In genomic region chr12:19643635-19644034, GRCh38 we compare ENCODE assay signal across 8 cellular contexts.
DNase-seq lines count a peak whose midpoint lies in the region; ATAC-seq, FAIRE-seq and TF ChIP-seq lines count a peak whose summit lies in the region.

No MANE protein-coding gene starts in this region.

- no peaks in the 10 kb centered on the region for H3K36me3 Mint-ChIP-seq in stimulated activated effector memory CD8-positive, alpha-beta T cell treated with anti-CD3 and anti-CD28 coated beads, Interleukin-12 subunit alpha, Interleukin-12 subunit beta, amount 100 ng/mL, for 72 hours

- H3K36me3 ChIP-seq in keratinocyte (ENCODE audit: control insufficient read depth in 2 of 2, extremely low read depth in 1 of 2, insufficient read depth in 2 of 2, low read length in 2 of 2) = no peaks in the 10 kb centered on the region

- no peaks in the 10 kb centered on the region for H3K27me3 ChIP-seq in keratinocyte (ENCODE audit: control insufficient read depth, extremely low read depth, insufficient read depth, low read length)

- FAIRE-seq in keratinocyte (lab: Jason Lieb, UNC) = peak; percentile 71

- DNase-seq in HPDE6-E6E7 (ENCODE audit: extremely low spot score) = peak; percentile 25
- peak; percentile 53 for DNase-seq in astrocyte of the cerebellum (ENCODE audit: low read depth)
- no peak for DNase-seq in keratinocyte (ENCODE audit: low read depth, low spot score)
- DNase-seq in stimulated activated effector memory CD8-positive, alpha-beta T cell treated with anti-CD3 and anti-CD28 coated beads, Interleukin-12 subunit alpha, Interleukin-12 subunit beta, amount 100 ng/mL, for 72 hours (ENCODE audit: low spot score in 2 of 2) = no peak
- no peak for DNase-seq in activated T-cell treated with anti-CD3 and anti-CD28 coated beads, Interleukin-2, amount 50 U/mL, for 48 hours
- no peak for DNase-seq in stimulated activated naive CD8-positive, alpha-beta T cell treated with anti-CD3 and anti-CD28 coated beads, Interleukin-15, amount 100 ng/mL, for 72 hours

- peak; percentile 70 for TF ChIP-seq CTCF in 22Rv1 (IDR thresholded peaks at IDR 0.05)
- peak; percentile 84 for TF ChIP-seq CTCF in astrocyte of the cerebellum (IDR thresholded peaks at IDR 0.05; ENCODE audit: low read depth, low read length, missing control alignments)
- peak; percentile 47 to 61 (median 50) for TF ChIP-seq CTCF in keratinocyte (optimal IDR thresholded peaks at IDR 0.05 in 1 of 3, IDR thresholded peaks at IDR 0.05 in 1 of 3, conservative IDR thresholded peaks at IDR 0.05 in 1 of 3; ENCODE audit: extremely low read depth in 1 of 3, insufficient read depth in 2 of 3, low read length in 3 of 3)

- H3K9ac ChIP-seq in keratinocyte (ENCODE audit: control insufficient read depth, extremely low read depth, insufficient read depth, low read length) = no peak overlapping the region

- H3K27ac ChIP-seq in 22Rv1 (no peak overlapping the region), keratinocyte (ENCODE audit: control insufficient read depth, insufficient read depth, low read length) (no peak overlapping the region)

- dilution Hi-C loops in keratinocyte (cut with MboI; ENCODE audit: extremely low pct_ligation_motif_present, low sequenced_read_pairs) = no loop called here

- no peak for ATAC-seq in activated CD4-positive, CD25-positive, alpha-beta regulatory T cell treated with anti-CD3 and anti-CD28 coated beads, Interleukin-2, amount 50 U/mL, for 24 hours
- no peak for ATAC-seq in stimulated activated effector memory CD8-positive, alpha-beta T cell treated with anti-CD3 and anti-CD28 coated beads, Interleukin-12 subunit alpha, Interleukin-12 subunit beta, amount 100 ng/mL, for 72 hours
- ATAC-seq in stimulated activated naive CD8-positive, alpha-beta T cell treated with anti-CD3 and anti-CD28 coated beads, Interleukin-15, amount 100 ng/mL, for 72 hours = no peak

- H3K9me1 ChIP-seq in keratinocyte (ENCODE audit: control insufficient read depth, extremely low read depth, insufficient read depth, low read length) = no peaks in the 10 kb centered on the region

- no peak overlapping the region for H2AFZ ChIP-seq in keratinocyte (ENCODE audit: control insufficient read depth, low read length)

- no peaks in the 10 kb centered on the region for H3K4me1 ChIP-seq in keratinocyte (ENCODE audit: control insufficient read depth, extremely low read depth, insufficient read depth, low read length)

- H4K20me1 ChIP-seq in keratinocyte (ENCODE audit: control insufficient read depth, extremely low read depth, insufficient read depth, low read length) = no peaks in the 10 kb centered on the region

- in situ Hi-C loops in astrocyte of the cerebellum (cut with HindIII; ENCODE audit: low sequenced_read_pairs) = no loop called here

- no peaks in the 10 kb centered on the region for H3K27me3 Mint-ChIP-seq in stimulated activated naive CD8-positive, alpha-beta T cell treated with anti-CD3 and anti-CD28 coated beads, Interleukin-15, amount 100 ng/mL, for 72 hours

- no peaks in the 10 kb centered on the region for H3K4me1 Mint-ChIP-seq in stimulated activated effector memory CD8-positive, alpha-beta T cell treated with anti-CD3 and anti-CD28 coated beads, Interleukin-12 subunit alpha, Interleukin-12 subunit beta, amount 100 ng/mL, for 72 hours
- H3K4me1 Mint-ChIP-seq in stimulated activated naive CD8-positive, alpha-beta T cell treated with anti-CD3 and anti-CD28 coated beads, Interleukin-15, amount 100 ng/mL, for 72 hours = peaks cover 7% of the 10 kb centered on the region

- H3K4me3 ChIP-seq in astrocyte of the cerebellum (ENCODE audit: low read depth, low read length) (no peak overlapping the region), keratinocyte (ENCODE audit: control insufficient read depth in 2 of 3, extremely low read depth in 1 of 3, insufficient read depth in 2 of 3, low read depth in 1 of 3, low read length in 3 of 3) (no peak overlapping the region)

- no peaks in the 10 kb centered on the region for H3K79me2 ChIP-seq in keratinocyte (ENCODE audit: control insufficient read depth, insufficient read depth, low read length)

- H3K9me3 ChIP-seq in keratinocyte (ENCODE audit: control insufficient read depth, low read depth, low read length) = no peaks in the 10 kb centered on the region

- H3K4me2 ChIP-seq in keratinocyte (ENCODE audit: control insufficient read depth, extremely low read depth, insufficient read depth, low read depth, low read length) = no peak overlapping the region

- no peak overlapping the region for H3K4me3 Mint-ChIP-seq in stimulated activated effector memory CD8-positive, alpha-beta T cell treated with anti-CD3 and anti-CD28 coated beads, Interleukin-12 subunit alpha, Interleukin-12 subunit beta, amount 100 ng/mL, for 72 hours
- no peak overlapping the region for H3K4me3 Mint-ChIP-seq in stimulated activated naive CD8-positive, alpha-beta T cell treated with anti-CD3 and anti-CD28 coated beads, Interleukin-15, amount 100 ng/mL, for 72 hours

- no peak overlapping the region for H3K27ac Mint-ChIP-seq in stimulated activated effector memory CD8-positive, alpha-beta T cell treated with anti-CD3 and anti-CD28 coated beads, Interleukin-12 subunit alpha, Interleukin-12 subunit beta, amount 100 ng/mL, for 72 hours
- H3K27ac Mint-ChIP-seq in stimulated activated naive CD8-positive, alpha-beta T cell treated with anti-CD3 and anti-CD28 coated beads, Interleukin-15, amount 100 ng/mL, for 72 hours = no peak overlapping the region

- peaks cover 4% of the 10 kb centered on the region for H3K9me3 Mint-ChIP-seq in stimulated activated effector memory CD8-positive, alpha-beta T cell treated with anti-CD3 and anti-CD28 coated beads, Interleukin-12 subunit alpha, Interleukin-12 subunit beta, amount 100 ng/mL, for 72 hours
- H3K9me3 Mint-ChIP-seq in stimulated activated naive CD8-positive, alpha-beta T cell treated with anti-CD3 and anti-CD28 coated beads, Interleukin-15, amount 100 ng/mL, for 72 hours = peaks cover 12 to 31% of the 10 kb centered on the region in 2 donors

Comparison
In these comparisons a context has a peak if more than half of its experiments do, and no peak if none do; other contexts are left out.
1. DNase-seq: peak in HPDE6-E6E7 (single experiment) and astrocyte of the cerebellum (single experiment); none in keratinocyte (single experiment), stimulated activated effector memory CD8-positive, alpha-beta T cell treated with anti-CD3 and anti-CD28 coated beads, Interleukin-12 subunit alpha, Interleukin-12 subunit beta, amount 100 ng/mL, for 72 hours (0 of 2), activated T-cell treated with anti-CD3 and anti-CD28 coated beads, Interleukin-2, amount 50 U/mL, for 48 hours (0 of 2) and stimulated activated naive CD8-positive, alpha-beta T cell treated with anti-CD3 and anti-CD28 coated beads, Interleukin-15, amount 100 ng/mL, for 72 hours (0 of 2).
2. Peak in every context shown above with its lines, with median percentiles within 50 percentile points of each other: CTCF ChIP-seq.